ENCODE assay signal across 28 cellular contexts in genomic region chr12:23277831-23278230, GRCh38.
A peak's percentile ranks its signal among the peaks of the same experiment; 100 is the strongest.
DNase-seq lines count a peak whose midpoint lies in the region; ATAC-seq, FAIRE-seq and TF ChIP-seq lines count a peak whose summit lies in the region.
"Had no signal": no experiment of that assay in that cellular context is flagged by ENCODE, and none has a peak within 500 bp of the region (broad histone marks: within the 10 kb centered on the region; RNA-seq: fewer than 3 reads in every experiment).

No MANE protein-coding gene starts in this region.

- no peak for FAIRE-seq in K562 (lab: Jason Lieb, UNC)
- FAIRE-seq: A549, D721Med had no signal

- no peaks in the 10 kb centered on the region for H3K79me2 ChIP-seq in K562 (ENCODE audit: control insufficient read depth, insufficient read depth, low read length)

- H3K9me3 ChIP-seq in K562 (replicated peaks; ENCODE audit: control insufficient read depth, insufficient read depth, low read depth, low read length): no peaks in the 10 kb centered on the region
- H3K9me3 ChIP-seq: A549; BE2C; BLaER1; BLaER1 treated with 17β-estradiol and CSF1 and Interleukin-3, amounts not matched to agents 10 nM and 100 nM; Caco-2 had no signal

- H3K9ac ChIP-seq in K562 (ENCODE audit: insufficient read depth in 1 of 2, low read depth in 2 of 2, low read length in 2 of 2): no peak overlapping the region
- H3K9ac ChIP-seq: BLaER1; BLaER1 treated with 17β-estradiol and CSF1 and Interleukin-3, amounts not matched to agents 10 nM and 100 nM had no signal

- no peaks in the 10 kb centered on the region for H3K36me3 ChIP-seq in K562 (ENCODE audit: control insufficient read depth, insufficient read depth, low read length)
- H3K36me3 ChIP-seq: BE2C; BLaER1; BLaER1 treated with 17β-estradiol and CSF1 and Interleukin-3, amounts not matched to agents 10 nM and 100 nM had no signal

- POLR2A ChIA-PET in K562 (lab: Yijun Ruan, JAX): no interaction called here

- ATAC-seq in K562: no peak
- ATAC-seq: A549; CD8-positive, alpha-beta T cell had no signal

- CTCF ChIA-PET in K562 (lab: Yijun Ruan, JAX; ENCODE audit: low intra/inter-chr PET ratio): no interaction called here

- H3K4me1 ChIP-seq in K562 (replicated peaks in 1 of 2; ENCODE audit: control insufficient read depth in 2 of 2, insufficient read depth in 2 of 2, low read length in 2 of 2): no peaks in the 10 kb centered on the region
- H3K4me1 ChIP-seq: A549; BE2C; BLaER1; BLaER1 treated with 17β-estradiol and CSF1 and Interleukin-3, amounts not matched to agents 10 nM and 100 nM; Caco-2 had no signal

- H2AFZ ChIP-seq in K562 (ENCODE audit: low read depth, low read length): no peak overlapping the region

- DNase-seq in K562 (ENCODE audit: extremely low read depth in 1 of 4, low spot score in 3 of 4): no peak
- no peak for DNase-seq in Ammon's horn (ENCODE audit: low spot score)
- DNase-seq: 8988T; ACHN; AML-193; BE2C; C1 segment of cervical spinal cord; Caco-2; Calu3; CD4-positive, alpha-beta memory T cell; CD4-positive, alpha-beta T cell; CD4-positive, CD25-positive, alpha-beta regulatory T cell; CD8-positive, alpha-beta memory T cell; CD8-positive, alpha-beta T cell; COR-L47; DMS 273 treated with DMSO at 0.1 percent for 48 hours; DMS153; DMS53; DMS79; DMS79 treated with DMSO at 0.1 percent for 48 hours; DND-41; EL had no signal

- no peak overlapping the region for H3K4me2 ChIP-seq in K562 (ENCODE audit: insufficient read depth, low read length)
- H3K4me2 ChIP-seq: A549; BLaER1; BLaER1 treated with 17β-estradiol and CSF1 and Interleukin-3, amounts not matched to agents 10 nM and 100 nM had no signal

- TF ChIP-seq POLR2A in K562 (conservative IDR thresholded peaks at IDR 0.05): no peak

- no peak for TF ChIP-seq RAD21 in K562 (CRISPR knock-in tag; conservative IDR thresholded peaks at IDR 0.05 in 1 of 2, IDR thresholded peaks at IDR 0.05 in 1 of 2)

- no peak overlapping the region for H3K27ac ChIP-seq in K562 (ENCODE audit: extremely low read depth, low read depth, low read length)
- H3K27ac ChIP-seq: 22Rv1; A549; BLaER1; BLaER1 treated with 17β-estradiol and CSF1 and Interleukin-3, amounts not matched to agents 10 nM and 100 nM; C4-2B had no signal

- H3K27me3 ChIP-seq in K562 (ENCODE audit: control insufficient read depth in 2 of 2, insufficient read depth in 2 of 2, low read length in 2 of 2): no peaks in the 10 kb centered on the region
- H3K27me3 ChIP-seq: BE2C; BLaER1; BLaER1 treated with 17β-estradiol and CSF1 and Interleukin-3, amounts not matched to agents 10 nM and 100 nM had no signal

- 17% methylated on average over 1 of the region's 1 CpG for WGBS in K562 (ENCODE audit: insufficient coverage, low coverage, missing lambda C conversion rate)

- H3K9me1 ChIP-seq in K562 (ENCODE audit: control insufficient read depth, insufficient read depth, low read length): no peaks in the 10 kb centered on the region

- no TSS peak for BruUV-seq in K562 (replicated peaks; lab: Mats Ljungman, UMichigan)

- intact Hi-C loops in K562 (cut with micrococcal nuclease): no loop called here

- no peaks in the 10 kb centered on the region for H4K20me1 ChIP-seq in K562 (replicated peaks; ENCODE audit: control insufficient read depth, insufficient read depth, low read length)
- H4K20me1 ChIP-seq: BLaER1; BLaER1 treated with 17β-estradiol and CSF1 and Interleukin-3, amounts not matched to agents 10 nM and 100 nM had no signal

- H3K4me3 ChIP-seq in K562: no peak overlapping the region
- H3K4me3 ChIP-seq: A549; BLaER1; BLaER1 treated with 17β-estradiol and CSF1 and Interleukin-3, amounts not matched to agents 10 nM and 100 nM had no signal

- TF ChIP-seq EP300 in K562 (IDR thresholded peaks at IDR 0.05; ENCODE audit: low read length): no peak

- in situ Hi-C loops in K562 (cut with MboI): no loop called here

- no peak for TF ChIP-seq CTCF in K562 (IDR thresholded peaks at IDR 0.05 in 2 of 3, conservative IDR thresholded peaks at IDR 0.05 in 1 of 3; ENCODE audit: insufficient read depth in 2 of 3, low read depth in 1 of 3, low read length in 3 of 3)

TF ChIP-seq in K562, 482 proteins besides CTCF, POLR2A, EP300 and RAD21:
- peak; percentile 90 for TF ChIP-seq ZNF431 (CRISPR knock-in tag; IDR thresholded peaks at IDR 0.05)
- TF ChIP-seq RNF2 (IDR thresholded peaks at IDR 0.05): no peak
TF ChIP-seq in K562: peak in this region for 1.
